Comparison of ENCODE assay signal across 8 cellular contexts in genomic region chr5:28344803-28345433, GRCh38.
A peak's percentile ranks its signal among the peaks of the same experiment; 100 is the strongest.
DNase-seq lines count a peak whose midpoint lies in the region; ATAC-seq and TF ChIP-seq lines count a peak whose summit lies in the region.

No MANE protein-coding gene starts in this region.

- CTCF ChIA-PET in Caco-2 (lab: Charles Lee), result interaction anchor here (0.7 to 1.2 kb wide), 2 partner anchors 86 to 231 kb away, joined by 4 to 10 read pairs; no protein-coding TSS in a partner anchor

- peaks cover 19% of the 10 kb centered on the region for H3K9me3 Mint-ChIP-seq in Caco-2 (ENCODE audit: unreplicated experiment)

- H3K27me3 Mint-ChIP-seq in Caco-2 (ENCODE audit: insufficient read depth, unreplicated experiment), result no peaks in the 10 kb centered on the region

- DNase-seq in Caco-2 (peak in 1 of 2 experiments; percentile 38), OCI-M1 (lab: John Stamatoyannopoulos, UW) (peak; percentile 85), fibroblast of the conjunctiva (ENCODE audit: low read depth) (peak; percentile 37), posterior cingulate gyrus (no peak), COLO668 (lab: John Stamatoyannopoulos, UW; ENCODE audit: unreplicated experiment) (no peak)
- no peak for DNase-seq in activated naive CD4-positive, alpha-beta T cell treated with anti-CD3 and anti-CD28 coated beads, Interleukin-2, amount 50 U/mL, for 16 hours

- no peak overlapping the region for H3K4me3 ChIP-seq in Caco-2 (ENCODE audit: low read depth, low read length)

- no peaks in the 10 kb centered on the region for H3K4me1 ChIP-seq in Caco-2

- no peaks in the 10 kb centered on the region for H3K9me3 ChIP-seq in Caco-2

- no peaks in the 10 kb centered on the region for H3K4me1 Mint-ChIP-seq in Caco-2 (ENCODE audit: low read depth, unreplicated experiment)

- no peaks in the 10 kb centered on the region for H3K27me3 ChIP-seq in Caco-2 (replicated peaks; ENCODE audit: control insufficient read depth, insufficient read depth, low read length)

- no peak overlapping the region for H3K4me3 Mint-ChIP-seq in Caco-2 (ENCODE audit: unreplicated experiment)

- intact Hi-C loops in Caco-2 (cut with micrococcal nuclease; ENCODE audit: unreplicated experiment), result loop anchor here (1.0 to 10.0 kb wide), 3 partner anchors 231 to 550 kb away; no protein-coding TSS in a partner anchor
- intact Hi-C loops in posterior cingulate gyrus (cut with DNase I), result loop anchor here (10.0 kb wide), 1 partner anchor 420 kb away; no protein-coding TSS in a partner anchor

- H3K36me3 ChIP-seq in Caco-2 (ENCODE audit: control insufficient read depth, insufficient read depth, low read length), result no peaks in the 10 kb centered on the region

- ATAC-seq in HG02884 (IDR thresholded peaks at IDR 0.05; ENCODE audit: unreplicated experiment), result peak; percentile 67
- no peak for ATAC-seq in GM19324 (IDR thresholded peaks at IDR 0.05; ENCODE audit: low FRiP score, unreplicated experiment)

- BruUV-seq in Caco-2 (replicated peaks; lab: Mats Ljungman, UMichigan), result no TSS peak

- TF ChIP-seq CTCF in Caco-2 (IDR thresholded peaks at IDR 0.05; ENCODE audit: insufficient read depth in 1 of 2, low read depth in 1 of 2, low read length in 1 of 2, severe bottlenecking in 1 of 2, unreplicated experiment in 1 of 2), result peak; percentile 59 to 75

- no peak overlapping the region for H3K27ac Mint-ChIP-seq in Caco-2 (ENCODE audit: unreplicated experiment)

- POLR2A ChIA-PET in Caco-2 (lab: Charles Lee), result no interaction called here

- H3K36me3 Mint-ChIP-seq in Caco-2 (ENCODE audit: insufficient read depth, unreplicated experiment), result no peaks in the 10 kb centered on the region

Comparison
In these comparisons a context has a peak if more than half of its experiments do, and no peak if none do; other contexts are left out.
1. DNase-seq: peak in OCI-M1 (single experiment) and fibroblast of the conjunctiva (single experiment); none in activated naive CD4-positive, alpha-beta T cell treated with anti-CD3 and anti-CD28 coated beads, Interleukin-2, amount 50 U/mL, for 16 hours (single experiment), posterior cingulate gyrus (0 of 10) and COLO668 (single experiment).